ENCODE assay signal across 1 cellular context in the genomic region with DNA sequence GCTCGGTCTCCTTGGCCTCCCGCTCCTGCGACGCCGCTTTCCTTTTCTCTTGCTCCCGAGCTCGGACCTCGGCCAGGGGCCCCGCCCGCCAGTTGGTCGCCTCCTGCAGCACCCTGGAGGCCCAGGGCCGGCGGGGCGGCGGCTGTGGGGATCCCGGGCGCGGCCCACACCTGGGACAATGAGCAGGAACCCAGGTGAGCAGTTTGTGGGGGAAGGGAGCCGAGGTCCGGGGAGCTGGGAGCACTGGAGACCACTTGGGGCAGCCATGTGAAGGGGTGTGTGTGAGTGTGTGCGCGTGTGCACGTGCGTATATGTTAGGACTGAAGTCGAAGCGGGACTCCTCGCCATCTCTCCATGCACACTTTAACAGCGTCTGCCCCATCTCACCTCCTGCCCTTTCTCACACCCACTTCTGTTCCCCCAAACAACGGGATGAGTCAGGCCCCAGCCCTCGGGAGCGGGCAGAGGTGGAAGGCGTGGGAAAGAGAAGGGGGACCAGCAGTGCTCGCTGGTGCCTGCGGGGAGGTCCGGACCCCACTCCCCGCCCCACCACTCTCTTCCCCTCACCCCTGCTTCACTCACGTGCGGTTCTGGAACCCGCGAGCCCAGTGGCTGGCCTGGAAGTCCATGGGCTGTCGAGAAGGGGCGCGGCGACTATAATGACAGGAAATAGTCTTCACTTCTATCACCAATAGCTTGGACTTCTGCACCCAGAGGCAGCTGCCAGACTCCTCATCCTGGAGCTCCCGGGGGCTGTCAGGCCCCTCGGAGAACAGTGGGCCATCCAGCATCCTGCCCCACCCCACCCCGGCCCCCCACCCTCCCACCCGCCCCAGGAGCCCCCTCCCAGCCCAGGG.
TF ChIP-seq lines count a peak whose summit lies in the region.

No MANE protein-coding gene starts in this region.

TF ChIP-seq in HepG2, 621 proteins besides CTCF, POLR2A, EP300 and RAD21 (continued from another document and continues in another):
- TF ChIP-seq, protein P1, sequence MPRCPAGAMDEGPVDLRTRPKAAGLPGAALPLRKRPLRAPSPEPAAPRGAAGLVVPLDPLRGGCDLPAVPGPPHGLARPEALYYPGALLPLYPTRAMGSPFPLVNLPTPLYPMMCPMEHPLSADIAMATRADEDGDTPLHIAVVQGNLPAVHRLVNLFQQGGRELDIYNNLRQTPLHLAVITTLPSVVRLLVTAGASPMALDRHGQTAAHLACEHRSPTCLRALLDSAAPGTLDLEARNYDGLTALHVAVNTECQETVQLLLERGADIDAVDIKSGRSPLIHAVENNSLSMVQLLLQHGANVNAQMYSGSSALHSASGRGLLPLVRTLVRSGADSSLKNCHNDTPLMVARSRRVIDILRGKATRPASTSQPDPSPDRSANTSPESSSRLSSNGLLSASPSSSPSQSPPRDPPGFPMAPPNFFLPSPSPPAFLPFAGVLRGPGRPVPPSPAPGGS (CRISPR knock-in tag; IDR thresholded peaks at IDR 0.05) = peak; percentile 76; the same call in 1 of the 2 replicates
- TF ChIP-seq, protein P2, sequence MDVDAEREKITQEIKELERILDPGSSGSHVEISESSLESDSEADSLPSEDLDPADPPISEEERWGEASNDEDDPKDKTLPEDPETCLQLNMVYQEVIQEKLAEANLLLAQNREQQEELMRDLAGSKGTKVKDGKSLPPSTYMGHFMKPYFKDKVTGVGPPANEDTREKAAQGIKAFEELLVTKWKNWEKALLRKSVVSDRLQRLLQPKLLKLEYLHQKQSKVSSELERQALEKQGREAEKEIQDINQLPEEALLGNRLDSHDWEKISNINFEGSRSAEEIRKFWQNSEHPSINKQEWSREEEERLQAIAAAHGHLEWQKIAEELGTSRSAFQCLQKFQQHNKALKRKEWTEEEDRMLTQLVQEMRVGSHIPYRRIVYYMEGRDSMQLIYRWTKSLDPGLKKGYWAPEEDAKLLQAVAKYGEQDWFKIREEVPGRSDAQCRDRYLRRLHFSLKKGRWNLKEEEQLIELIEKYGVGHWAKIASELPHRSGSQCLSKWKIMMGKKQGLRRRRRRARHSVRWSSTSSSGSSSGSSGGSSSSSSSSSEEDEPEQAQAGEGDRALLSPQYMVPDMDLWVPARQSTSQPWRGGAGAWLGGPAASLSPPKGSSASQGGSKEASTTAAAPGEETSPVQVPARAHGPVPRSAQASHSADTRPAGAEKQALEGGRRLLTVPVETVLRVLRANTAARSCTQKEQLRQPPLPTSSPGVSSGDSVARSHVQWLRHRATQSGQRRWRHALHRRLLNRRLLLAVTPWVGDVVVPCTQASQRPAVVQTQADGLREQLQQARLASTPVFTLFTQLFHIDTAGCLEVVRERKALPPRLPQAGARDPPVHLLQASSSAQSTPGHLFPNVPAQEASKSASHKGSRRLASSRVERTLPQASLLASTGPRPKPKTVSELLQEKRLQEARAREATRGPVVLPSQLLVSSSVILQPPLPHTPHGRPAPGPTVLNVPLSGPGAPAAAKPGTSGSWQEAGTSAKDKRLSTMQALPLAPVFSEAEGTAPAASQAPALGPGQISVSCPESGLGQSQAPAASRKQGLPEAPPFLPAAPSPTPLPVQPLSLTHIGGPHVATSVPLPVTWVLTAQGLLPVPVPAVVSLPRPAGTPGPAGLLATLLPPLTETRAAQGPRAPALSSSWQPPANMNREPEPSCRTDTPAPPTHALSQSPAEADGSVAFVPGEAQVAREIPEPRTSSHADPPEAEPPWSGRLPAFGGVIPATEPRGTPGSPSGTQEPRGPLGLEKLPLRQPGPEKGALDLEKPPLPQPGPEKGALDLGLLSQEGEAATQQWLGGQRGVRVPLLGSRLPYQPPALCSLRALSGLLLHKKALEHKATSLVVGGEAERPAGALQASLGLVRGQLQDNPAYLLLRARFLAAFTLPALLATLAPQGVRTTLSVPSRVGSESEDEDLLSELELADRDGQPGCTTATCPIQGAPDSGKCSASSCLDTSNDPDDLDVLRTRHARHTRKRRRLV (CRISPR knock-in tag; IDR thresholded peaks at IDR 0.05) = peak; percentile 81; the same call in 1 of the 2 replicates
- TF ChIP-seq HIVEP1 (CRISPR knock-in tag; IDR thresholded peaks at IDR 0.05) (0 out of 2 replicates have a peak, but pooled peaks have one; percentile 39), XRCC5 (optimal IDR thresholded peaks at IDR 0.05; ENCODE audit: low read length) (no peak), ADNP (CRISPR knock-in tag; IDR thresholded peaks at IDR 0.05) (no peak), KLF6 (CRISPR knock-in tag; IDR thresholded peaks at IDR 0.05) (peak; percentile 30; the same call in 1 of the 2 replicates), ZNF274 (CRISPR knock-in tag; IDR thresholded peaks at IDR 0.05) (peak; percentile 86), MTF1 (CRISPR knock-in tag; IDR thresholded peaks at IDR 0.05) (peak; percentile 74; the same call in 1 of the 2 replicates), NPAS2 (CRISPR knock-in tag; IDR thresholded peaks at IDR 0.05; ENCODE audit: borderline replicate concordance) (no peak), ZNF614 (CRISPR knock-in tag; IDR thresholded peaks at IDR 0.05; ENCODE audit: borderline replicate concordance) (0 out of 2 replicates have a peak, but pooled peaks have one; percentile 51), ZNF629 (CRISPR knock-in tag; conservative IDR thresholded peaks at IDR 0.05) (no peak), ZNF878 (CRISPR knock-in tag; IDR thresholded peaks at IDR 0.05) (peak; percentile 71; the same call in 1 of the 2 replicates), PITX1 (CRISPR knock-in tag; IDR thresholded peaks at IDR 0.05) (peak; percentile 75; the same call in 1 of the 2 replicates), PRMT3 (CRISPR knock-in tag; IDR thresholded peaks at IDR 0.05; ENCODE audit: borderline replicate concordance, low read depth) (no peak), SAFB2 (CRISPR knock-in tag; IDR thresholded peaks at IDR 0.05; ENCODE audit: borderline replicate concordance, low read depth) (peak; percentile 80; the same call in 1 of the 2 replicates), GFI1 (CRISPR knock-in tag; IDR thresholded peaks at IDR 0.05; ENCODE audit: borderline replicate concordance) (peak; percentile 42), ZBTB8A (CRISPR knock-in tag; IDR thresholded peaks at IDR 0.05; ENCODE audit: borderline replicate concordance, low read depth) (peak; percentile 83; the same call in 1 of the 2 replicates), SMAD9 (CRISPR knock-in tag; IDR thresholded peaks at IDR 0.05) (peak; percentile 92), ZNF563 (CRISPR knock-in tag; IDR thresholded peaks at IDR 0.05) (peak; percentile 83; the same call in 1 of the 2 replicates), ZNF598 (CRISPR knock-in tag; IDR thresholded peaks at IDR 0.05; ENCODE audit: borderline replicate concordance) (peak; percentile 71; the same call in 1 of the 2 replicates), HOXD1 (CRISPR knock-in tag; IDR thresholded peaks at IDR 0.05) (no peak), ZFP36L1 (CRISPR knock-in tag; IDR thresholded peaks at IDR 0.05) (peak; percentile 84), ZNF264 (CRISPR knock-in tag; IDR thresholded peaks at IDR 0.05) (peak; percentile 58; the same call in 1 of the 2 replicates)
- TF ChIP-seq, protein P3, sequence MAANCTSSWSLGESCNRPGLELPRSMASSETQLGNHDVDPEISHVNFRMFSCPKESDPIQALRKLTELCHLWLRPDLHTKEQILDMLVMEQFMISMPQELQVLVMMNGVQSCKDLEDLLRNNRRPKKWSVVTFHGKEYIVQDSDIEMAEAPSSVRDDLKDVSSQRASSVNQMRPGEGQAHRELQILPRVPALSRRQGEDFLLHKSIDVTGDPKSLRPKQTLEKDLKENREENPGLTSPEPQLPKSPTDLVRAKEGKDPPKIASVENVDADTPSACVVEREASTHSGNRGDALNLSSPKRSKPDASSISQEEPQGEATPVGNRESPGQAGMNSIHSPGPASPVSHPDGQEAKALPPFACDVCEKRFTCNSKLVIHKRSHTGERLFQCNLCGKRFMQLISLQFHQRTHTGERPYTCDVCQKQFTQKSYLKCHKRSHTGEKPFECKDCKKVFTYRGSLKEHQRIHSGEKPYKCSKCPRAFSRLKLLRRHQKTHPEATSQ (CRISPR knock-in tag; IDR thresholded peaks at IDR 0.05; ENCODE audit: borderline replicate concordance) = no peak
- TF ChIP-seq, protein P4, sequence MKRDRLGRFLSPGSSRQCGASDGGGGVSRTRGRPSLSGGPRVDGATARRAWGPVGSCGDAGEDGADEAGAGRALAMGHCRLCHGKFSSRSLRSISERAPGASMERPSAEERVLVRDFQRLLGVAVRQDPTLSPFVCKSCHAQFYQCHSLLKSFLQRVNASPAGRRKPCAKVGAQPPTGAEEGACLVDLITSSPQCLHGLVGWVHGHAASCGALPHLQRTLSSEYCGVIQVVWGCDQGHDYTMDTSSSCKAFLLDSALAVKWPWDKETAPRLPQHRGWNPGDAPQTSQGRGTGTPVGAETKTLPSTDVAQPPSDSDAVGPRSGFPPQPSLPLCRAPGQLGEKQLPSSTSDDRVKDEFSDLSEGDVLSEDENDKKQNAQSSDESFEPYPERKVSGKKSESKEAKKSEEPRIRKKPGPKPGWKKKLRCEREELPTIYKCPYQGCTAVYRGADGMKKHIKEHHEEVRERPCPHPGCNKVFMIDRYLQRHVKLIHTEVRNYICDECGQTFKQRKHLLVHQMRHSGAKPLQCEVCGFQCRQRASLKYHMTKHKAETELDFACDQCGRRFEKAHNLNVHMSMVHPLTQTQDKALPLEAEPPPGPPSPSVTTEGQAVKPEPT (CRISPR knock-in tag; IDR thresholded peaks at IDR 0.05; ENCODE audit: low read depth) = 0 out of 2 replicates have a peak, but pooled peaks have one; percentile 31
- TF ChIP-seq, protein P5, sequence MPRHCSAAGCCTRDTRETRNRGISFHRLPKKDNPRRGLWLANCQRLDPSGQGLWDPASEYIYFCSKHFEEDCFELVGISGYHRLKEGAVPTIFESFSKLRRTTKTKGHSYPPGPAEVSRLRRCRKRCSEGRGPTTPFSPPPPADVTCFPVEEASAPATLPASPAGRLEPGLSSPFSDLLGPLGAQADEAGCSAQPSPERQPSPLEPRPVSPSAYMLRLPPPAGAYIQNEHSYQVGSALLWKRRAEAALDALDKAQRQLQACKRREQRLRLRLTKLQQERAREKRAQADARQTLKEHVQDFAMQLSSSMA (CRISPR knock-in tag; IDR thresholded peaks at IDR 0.05) = peak; percentile 69; the same call in 1 of the 2 replicates
- TF ChIP-seq, protein P6, sequence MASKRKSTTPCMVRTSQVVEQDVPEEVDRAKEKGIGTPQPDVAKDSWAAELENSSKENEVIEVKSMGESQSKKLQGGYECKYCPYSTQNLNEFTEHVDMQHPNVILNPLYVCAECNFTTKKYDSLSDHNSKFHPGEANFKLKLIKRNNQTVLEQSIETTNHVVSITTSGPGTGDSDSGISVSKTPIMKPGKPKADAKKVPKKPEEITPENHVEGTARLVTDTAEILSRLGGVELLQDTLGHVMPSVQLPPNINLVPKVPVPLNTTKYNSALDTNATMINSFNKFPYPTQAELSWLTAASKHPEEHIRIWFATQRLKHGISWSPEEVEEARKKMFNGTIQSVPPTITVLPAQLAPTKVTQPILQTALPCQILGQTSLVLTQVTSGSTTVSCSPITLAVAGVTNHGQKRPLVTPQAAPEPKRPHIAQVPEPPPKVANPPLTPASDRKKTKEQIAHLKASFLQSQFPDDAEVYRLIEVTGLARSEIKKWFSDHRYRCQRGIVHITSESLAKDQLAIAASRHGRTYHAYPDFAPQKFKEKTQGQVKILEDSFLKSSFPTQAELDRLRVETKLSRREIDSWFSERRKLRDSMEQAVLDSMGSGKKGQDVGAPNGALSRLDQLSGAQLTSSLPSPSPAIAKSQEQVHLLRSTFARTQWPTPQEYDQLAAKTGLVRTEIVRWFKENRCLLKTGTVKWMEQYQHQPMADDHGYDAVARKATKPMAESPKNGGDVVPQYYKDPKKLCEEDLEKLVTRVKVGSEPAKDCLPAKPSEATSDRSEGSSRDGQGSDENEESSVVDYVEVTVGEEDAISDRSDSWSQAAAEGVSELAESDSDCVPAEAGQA (IDR thresholded peaks at IDR 0.05; ENCODE audit: low read depth) = no peak
- TF ChIP-seq, protein P6 (CRISPR knock-in tag; IDR thresholded peaks at IDR 0.05; ENCODE audit: borderline replicate concordance) = peak; percentile 88; the same call in 1 of the 2 replicates
- TF ChIP-seq, protein P7, sequence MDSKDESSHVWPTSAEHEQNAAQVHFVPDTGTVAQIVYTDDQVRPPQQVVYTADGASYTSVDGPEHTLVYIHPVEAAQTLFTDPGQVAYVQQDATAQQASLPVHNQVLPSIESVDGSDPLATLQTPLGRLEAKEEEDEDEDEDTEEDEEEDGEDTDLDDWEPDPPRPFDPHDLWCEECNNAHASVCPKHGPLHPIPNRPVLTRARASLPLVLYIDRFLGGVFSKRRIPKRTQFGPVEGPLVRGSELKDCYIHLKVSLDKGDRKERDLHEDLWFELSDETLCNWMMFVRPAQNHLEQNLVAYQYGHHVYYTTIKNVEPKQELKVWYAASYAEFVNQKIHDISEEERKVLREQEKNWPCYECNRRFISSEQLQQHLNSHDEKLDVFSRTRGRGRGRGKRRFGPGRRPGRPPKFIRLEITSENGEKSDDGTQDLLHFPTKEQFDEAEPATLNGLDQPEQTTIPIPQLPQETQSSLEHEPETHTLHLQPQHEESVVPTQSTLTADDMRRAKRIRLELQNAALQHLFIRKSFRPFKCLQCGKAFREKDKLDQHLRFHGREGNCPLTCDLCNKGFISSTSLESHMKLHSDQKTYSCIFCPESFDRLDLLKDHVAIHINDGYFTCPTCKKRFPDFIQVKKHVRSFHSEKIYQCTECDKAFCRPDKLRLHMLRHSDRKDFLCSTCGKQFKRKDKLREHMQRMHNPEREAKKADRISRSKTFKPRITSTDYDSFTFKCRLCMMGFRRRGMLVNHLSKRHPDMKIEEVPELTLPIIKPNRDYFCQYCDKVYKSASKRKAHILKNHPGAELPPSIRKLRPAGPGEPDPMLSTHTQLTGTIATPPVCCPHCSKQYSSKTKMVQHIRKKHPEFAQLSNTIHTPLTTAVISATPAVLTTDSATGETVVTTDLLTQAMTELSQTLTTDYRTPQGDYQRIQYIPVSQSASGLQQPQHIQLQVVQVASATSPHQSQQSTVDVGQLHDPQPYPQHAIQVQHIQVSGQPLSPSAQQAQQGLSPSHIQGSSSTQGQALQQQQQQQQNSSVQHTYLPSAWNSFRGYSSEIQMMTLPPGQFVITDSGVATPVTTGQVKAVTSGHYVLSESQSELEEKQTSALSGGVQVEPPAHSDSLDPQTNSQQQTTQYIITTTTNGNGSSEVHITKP (CRISPR knock-in tag; IDR thresholded peaks at IDR 0.05; ENCODE audit: low read depth) = no peak
